ENCODE assay signal across 17 cellular contexts in genomic region chr1:221291113-221291512, GRCh38.
A peak's percentile ranks its signal among the peaks of the same experiment; 100 is the strongest.
DNase-seq lines count a peak whose midpoint lies in the region; ATAC-seq and TF ChIP-seq lines count a peak whose summit lies in the region.
"Had no signal": no experiment of that assay in that cellular context is flagged by ENCODE, and none has a peak within 500 bp of the region (broad histone marks: within the 10 kb centered on the region; RNA-seq: fewer than 3 reads in every experiment).

No MANE protein-coding gene starts in this region.

- no CpG with 5 or more reads among the region's 5 CpGs for WGBS in IMR-90 (ENCODE audit: extremely low coverage in 2 of 2, insufficient read length in 1 of 2), 2 experiments

- H3K18ac ChIP-seq in IMR-90 (ENCODE audit: low read depth, low read length), result no peak overlapping the region

- H3K27ac ChIP-seq in IMR-90 (ENCODE audit: insufficient read depth, low read length), result no peak overlapping the region
- H3K27ac ChIP-seq in PC-3 (ENCODE audit: low read length), result no peak overlapping the region

- H2BK15ac ChIP-seq in IMR-90 (ENCODE audit: low read depth, low read length), result no peak overlapping the region

- no peak overlapping the region for H4K8ac ChIP-seq in IMR-90 (ENCODE audit: low read depth in 2 of 2, low read length in 2 of 2)

- H3K79me1 ChIP-seq in IMR-90 (ENCODE audit: low read depth in 1 of 2, low read length in 2 of 2), result no peaks in the 10 kb centered on the region

- no peaks in the 10 kb centered on the region for H3K9me1 ChIP-seq in IMR-90 (ENCODE audit: insufficient read depth, low read length)

- no peak overlapping the region for H2AK9ac ChIP-seq in IMR-90 (replicated peaks; ENCODE audit: low read depth, low read length, poor library complexity)

- H3K9ac ChIP-seq in IMR-90 (ENCODE audit: low read depth, low read length), result no peak overlapping the region
- H3K9ac ChIP-seq in PC-3 (ENCODE audit: low read length), result no peak overlapping the region

- H3K27me3 Mint-ChIP-seq in activated T-helper 1 cell treated with anti-CD3 and anti-CD28 coated beads, Interleukin-12 subunit alpha, Interleukin-12 subunit beta, Interleukin-2, Interleukin-4 antibody, amounts not matched to agents 30 ng/mL and 10 ng/mL and 1 ng/mL, durations not matched to agents 14 hours and 24 hours and 36 hours (ENCODE audit: insufficient read depth), result no peaks in the 10 kb centered on the region
- H3K27me3 Mint-ChIP-seq: CD4-positive, CD25-positive, alpha-beta regulatory T cell had no signal

- no peaks in the 10 kb centered on the region for H3F3A ChIP-seq in PC-3 (ENCODE audit: low read length, unreplicated experiment)

- no peak overlapping the region for H4K5ac ChIP-seq in IMR-90 (ENCODE audit: low read depth, low read length)

- H3K79me2 ChIP-seq in PC-3 (ENCODE audit: low read length), result no peaks in the 10 kb centered on the region

- CTCF ChIA-PET in IMR-90 (lab: Yijun Ruan, JAX) (interaction anchor here (1.0 kb wide), 1 partner anchor 21 kb away, joined by 3 read pairs; no protein-coding TSS in a partner anchor), PC-3 (lab: Charles Lee) (no interaction called here)

- ATAC-seq in IMR-90 (ENCODE audit: low read depth), result peak; percentile 77
- peak; percentile 45 for ATAC-seq in PC-3
- ATAC-seq in activated CD4-positive, CD25-positive, alpha-beta regulatory T cell treated with anti-CD3 and anti-CD28 coated beads, Interleukin-2, amount 50 U/mL, for 24 hours, result no peak
- ATAC-seq: HCT116, HepG2 had no signal

- no peak overlapping the region for H2BK20ac ChIP-seq in IMR-90 (ENCODE audit: low read depth, low read length)

- H4K20me1 ChIP-seq in IMR-90 (ENCODE audit: insufficient read depth, low read length) (no peaks in the 10 kb centered on the region), PC-3 (ENCODE audit: low read length) (no peaks in the 10 kb centered on the region)

- H3K4me3 Mint-ChIP-seq in activated T-helper 1 cell treated with anti-CD3 and anti-CD28 coated beads, Interleukin-12 subunit alpha, Interleukin-12 subunit beta, Interleukin-2, Interleukin-4 antibody, amounts not matched to agents 30 ng/mL and 10 ng/mL and 1 ng/mL, durations not matched to agents 14 hours and 24 hours and 36 hours, result no peak overlapping the region
- H3K4me3 Mint-ChIP-seq: CD4-positive, CD25-positive, alpha-beta regulatory T cell; CD8-positive, alpha-beta memory T cell had no signal

- POLR2A ChIA-PET in IMR-90 (lab: Charles Lee; ENCODE audit: unreplicated experiment), result no interaction called here
- POLR2A ChIA-PET in PC-3 (lab: Charles Lee; ENCODE audit: unreplicated experiment), result no interaction called here

- H3K27ac Mint-ChIP-seq in activated T-helper 1 cell treated with anti-CD3 and anti-CD28 coated beads, Interleukin-12 subunit alpha, Interleukin-12 subunit beta, Interleukin-2, Interleukin-4 antibody, amounts not matched to agents 30 ng/mL and 10 ng/mL and 1 ng/mL, durations not matched to agents 14 hours and 24 hours and 36 hours, result no peak overlapping the region
- H3K27ac Mint-ChIP-seq: CD4-positive, CD25-positive, alpha-beta regulatory T cell; CD8-positive, alpha-beta memory T cell had no signal

- dilution Hi-C loops in IMR-90 (cut with HindIII; ENCODE audit: low sequenced_read_pairs, unreplicated experiment), result no loop called here

- no peaks in the 10 kb centered on the region for H3K36me3 Mint-ChIP-seq in activated T-helper 1 cell treated with anti-CD3 and anti-CD28 coated beads, Interleukin-12 subunit alpha, Interleukin-12 subunit beta, Interleukin-2, Interleukin-4 antibody, amounts not matched to agents 30 ng/mL and 10 ng/mL and 1 ng/mL, durations not matched to agents 14 hours and 24 hours and 36 hours (ENCODE audit: low read depth)
- H3K36me3 Mint-ChIP-seq: CD4-positive, CD25-positive, alpha-beta regulatory T cell; CD8-positive, alpha-beta memory T cell had no signal

- in situ Hi-C loops in IMR-90 (cut with MboI; ENCODE audit: low sequenced_read_pairs), result no loop called here

- H2AFZ ChIP-seq in IMR-90 (replicated peaks; ENCODE audit: low read length, poor library complexity) (no peak overlapping the region), PC-3 (ENCODE audit: low read length) (no peak overlapping the region)

- intact Hi-C loops in IMR-90 (cut with micrococcal nuclease), result no loop called here
- intact Hi-C loops in PC-3 (cut with micrococcal nuclease), result no loop called here
- intact Hi-C loops in activated T-helper 1 cell treated with anti-CD3 and anti-CD28 coated beads, Interleukin-12 subunit alpha, Interleukin-12 subunit beta, Interleukin-2, Interleukin-4 antibody, amounts not matched to agents 30 ng/mL and 10 ng/mL and 1 ng/mL, durations not matched to agents 14 hours and 24 hours and 36 hours (cut with micrococcal nuclease), result no loop called here

- no peak overlapping the region for H2BK120ac ChIP-seq in IMR-90 (ENCODE audit: low read depth, low read length)

- H3K27me3 ChIP-seq in IMR-90 (ENCODE audit: control insufficient read depth, insufficient read depth, low read length), result no peaks in the 10 kb centered on the region
- no peaks in the 10 kb centered on the region for H3K27me3 ChIP-seq in PC-3 (ENCODE audit: low read length)

- no peak overlapping the region for H4K91ac ChIP-seq in IMR-90 (ENCODE audit: insufficient read depth, low read depth, low read length)

- BruUV-seq in IMR-90 (replicated peaks; lab: Mats Ljungman, UMichigan), result no TSS peak
- no TSS peak for BruUV-seq in PC-3 (replicated peaks; lab: Mats Ljungman, UMichigan)

- no peak overlapping the region for H2AK5ac ChIP-seq in IMR-90 (ENCODE audit: low read depth, low read length)

- no peaks in the 10 kb centered on the region for H3K4me1 Mint-ChIP-seq in activated T-helper 1 cell treated with anti-CD3 and anti-CD28 coated beads, Interleukin-12 subunit alpha, Interleukin-12 subunit beta, Interleukin-2, Interleukin-4 antibody, amounts not matched to agents 30 ng/mL and 10 ng/mL and 1 ng/mL, durations not matched to agents 14 hours and 24 hours and 36 hours (ENCODE audit: low read depth)
- H3K4me1 Mint-ChIP-seq: CD4-positive, CD25-positive, alpha-beta regulatory T cell; CD8-positive, alpha-beta memory T cell had no signal

- H3K4ac ChIP-seq in IMR-90 (ENCODE audit: low read depth, low read length), result no peak overlapping the region

- TF ChIP-seq RAD21 in IMR-90 (IDR thresholded peaks at IDR 0.05; ENCODE audit: low read length), result no peak

- H2BK5ac ChIP-seq in IMR-90 (ENCODE audit: low read depth, low read length, poor library complexity, severe bottlenecking), result peak overlapping the region; percentile 38

- TF ChIP-seq CTCF in IMR-90 (conservative IDR thresholded peaks at IDR 0.05; ENCODE audit: low read depth, low read length) (no peak), PC-3 (conservative IDR thresholded peaks at IDR 0.05; ENCODE audit: low read depth, low read length) (no peak)

- no peak for TF ChIP-seq POLR2A in IMR-90 (IDR thresholded peaks at IDR 0.05; ENCODE audit: low read depth, low read length)

- no peak overlapping the region for H3K56ac ChIP-seq in IMR-90 (ENCODE audit: extremely low read depth, insufficient read depth, low read length)

- H3K4me3 ChIP-seq in IMR-90 (ENCODE audit: insufficient read depth, low read depth, low read length) (no peak overlapping the region), PC-3 (ENCODE audit: low read length) (no peak overlapping the region)

- H3K9me3 ChIP-seq in IMR-90 (ENCODE audit: control insufficient read depth, insufficient read depth, low read length), result no peaks in the 10 kb centered on the region
- H3K9me3 ChIP-seq in PC-3 (ENCODE audit: low read length), result no peaks in the 10 kb centered on the region
- H3K9me3 ChIP-seq: BE2C had no signal

- 0 out of 2 replicates have a peak, but pooled peaks cover 1% of the 10 kb centered on the region for H3K4me1 ChIP-seq in IMR-90 (ENCODE audit: control insufficient read depth, insufficient read depth, low read length)
- no peaks in the 10 kb centered on the region for H3K4me1 ChIP-seq in PC-3 (ENCODE audit: insufficient read depth, low read length)
- H3K4me1 ChIP-seq: BE2C had no signal

- H3K9me2 ChIP-seq in PC-3 (replicated peaks; ENCODE audit: low read length), result no peaks in the 10 kb centered on the region

- H3K9me3 Mint-ChIP-seq in activated T-helper 1 cell treated with anti-CD3 and anti-CD28 coated beads, Interleukin-12 subunit alpha, Interleukin-12 subunit beta, Interleukin-2, Interleukin-4 antibody, amounts not matched to agents 30 ng/mL and 10 ng/mL and 1 ng/mL, durations not matched to agents 14 hours and 24 hours and 36 hours, result no peaks in the 10 kb centered on the region
- H3K9me3 Mint-ChIP-seq: CD4-positive, CD25-positive, alpha-beta regulatory T cell; CD8-positive, alpha-beta memory T cell had no signal

- H3K36me3 ChIP-seq in IMR-90 (ENCODE audit: control insufficient read depth, insufficient read depth, low read length) (no peaks in the 10 kb centered on the region), PC-3 (ENCODE audit: low read depth, low read length) (no peaks in the 10 kb centered on the region)
- H3K36me3 ChIP-seq: BE2C had no signal

- H3K4me2 ChIP-seq in IMR-90 (ENCODE audit: low read depth, low read length), result no peak overlapping the region
- H3K4me2 ChIP-seq in PC-3 (ENCODE audit: low read length), result no peak overlapping the region

- DNase-seq in EH (ENCODE audit: low read depth) (peak; percentile 32), IMR-90 (peak; percentile 16), PC-3 (no peak), SIG-M5 treated with dmso at 0.1 percent for 504 hours (lab: John Stamatoyannopoulos, UW; ENCODE audit: unreplicated experiment) (no peak)
- DNase-seq in activated T-helper 1 cell treated with anti-CD3 and anti-CD28 coated beads, Interleukin-12 subunit alpha, Interleukin-12 subunit beta, Interleukin-2, Interleukin-4 antibody, amounts not matched to agents 30 ng/mL and 10 ng/mL and 1 ng/mL, durations not matched to agents 14 hours and 24 hours and 36 hours (ENCODE audit: low spot score), result no peak
- DNase-seq: ACHN; BE2C; C1 segment of cervical spinal cord; CD4-positive, CD25-positive, alpha-beta regulatory T cell; CD8-positive, alpha-beta memory T cell; COR-L47; GDM1; GOT3; H7 had no signal

- H3K23ac ChIP-seq in IMR-90 (ENCODE audit: low read depth, low read length), result no peak overlapping the region

- no peak overlapping the region for H3K14ac ChIP-seq in IMR-90 (replicated peaks; ENCODE audit: low read depth, low read length)

TF ChIP-seq in IMR-90, 13 proteins besides CTCF, POLR2A, EP300 and RAD21 (continues in another document):
- TF ChIP-seq MXI1 (IDR thresholded peaks at IDR 0.05; ENCODE audit: borderline replicate concordance, low read depth, low read length), result no peak
- TF ChIP-seq RFX5 (IDR thresholded peaks at IDR 0.05; ENCODE audit: low read depth, low read length), result no peak
- TF ChIP-seq CHD1 (IDR thresholded peaks at IDR 0.05; ENCODE audit: low read depth, low read length), result no peak
- TF ChIP-seq, protein P1, sequence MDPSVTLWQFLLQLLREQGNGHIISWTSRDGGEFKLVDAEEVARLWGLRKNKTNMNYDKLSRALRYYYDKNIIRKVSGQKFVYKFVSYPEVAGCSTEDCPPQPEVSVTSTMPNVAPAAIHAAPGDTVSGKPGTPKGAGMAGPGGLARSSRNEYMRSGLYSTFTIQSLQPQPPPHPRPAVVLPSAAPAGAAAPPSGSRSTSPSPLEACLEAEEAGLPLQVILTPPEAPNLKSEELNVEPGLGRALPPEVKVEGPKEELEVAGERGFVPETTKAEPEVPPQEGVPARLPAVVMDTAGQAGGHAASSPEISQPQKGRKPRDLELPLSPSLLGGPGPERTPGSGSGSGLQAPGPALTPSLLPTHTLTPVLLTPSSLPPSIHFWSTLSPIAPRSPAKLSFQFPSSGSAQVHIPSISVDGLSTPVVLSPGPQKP (IDR thresholded peaks at IDR 0.05; ENCODE audit: borderline replicate concordance, low read depth, low read length), result no peak

Comparison
In these comparisons a context has a peak if more than half of its experiments do, and no peak if none do; other contexts are left out.
1. DNase-seq: peak in EH (single experiment) and IMR-90 (single experiment); none in PC-3 (single experiment), SIG-M5 treated with dmso at 0.1 percent for 504 hours (single experiment) and activated T-helper 1 cell treated with anti-CD3 and anti-CD28 coated beads, Interleukin-12 subunit alpha, Interleukin-12 subunit beta, Interleukin-2, Interleukin-4 antibody, amounts not matched to agents 30 ng/mL and 10 ng/mL and 1 ng/mL, durations not matched to agents 14 hours and 24 hours and 36 hours (single experiment).
2. ATAC-seq: peak in IMR-90 (single experiment) and PC-3 (single experiment); none in activated CD4-positive, CD25-positive, alpha-beta regulatory T cell treated with anti-CD3 and anti-CD28 coated beads, Interleukin-2, amount 50 U/mL, for 24 hours (0 of 2).